Comparison of ENCODE assay signal across 8 cellular contexts in the genomic region with DNA sequence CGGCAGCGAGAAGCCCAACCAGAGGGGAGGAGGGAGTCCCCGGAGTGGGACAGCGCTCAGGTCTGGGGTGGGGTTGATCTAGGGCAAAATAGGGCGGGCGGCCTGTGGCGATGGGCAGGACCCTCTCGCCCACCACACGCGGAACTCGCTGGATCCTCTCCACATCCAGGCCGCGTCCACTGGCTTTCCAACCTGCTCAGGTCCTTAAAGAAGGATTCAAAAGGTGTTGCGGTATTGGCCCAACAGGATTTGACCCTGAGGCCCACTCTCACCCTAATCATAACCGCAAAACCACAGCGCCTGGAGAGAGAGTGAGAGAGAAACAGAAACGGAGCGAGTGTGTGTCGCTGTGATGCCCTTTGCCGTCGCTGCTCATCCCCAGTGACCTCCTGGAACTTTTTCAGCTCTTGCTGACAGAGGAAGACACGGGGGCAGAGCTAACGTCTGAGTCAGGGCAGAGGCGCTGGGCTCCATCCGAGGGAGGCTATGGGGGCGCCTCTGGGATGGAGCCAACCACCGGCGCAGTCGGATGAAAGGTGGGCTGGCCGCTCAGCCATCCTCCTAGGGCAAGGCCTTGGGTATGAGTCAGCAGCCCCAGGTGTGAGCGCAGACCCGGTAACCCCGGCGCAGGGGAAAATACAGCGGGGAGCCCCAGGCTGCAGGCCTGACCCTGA. TPM values are rescaled to one million over a fixed set of nuclear protein-coding genes. Genes with fewer than 3 reads are reported as not detected.
DNase-seq lines count a peak whose midpoint lies in the region; ATAC-seq lines count a peak whose summit lies in the region.

No MANE protein-coding gene starts in this region.

- no peaks in the 10 kb centered on the region for H3K9me3 ChIP-seq in CD4-positive, CD25-positive, alpha-beta regulatory T cell (ENCODE audit: control insufficient read depth in 2 of 2, low read length in 2 of 2)

- DNase-seq in CD4-positive, CD25-positive, alpha-beta regulatory T cell, result peak in 1 of 3 donors; percentile 36
- peak; percentile 70 for DNase-seq in activated T-cell treated with anti-CD3 and anti-CD28 coated beads, Interleukin-2, amount 50 U/mL, for 4 hours
- DNase-seq in kidney glomerular epithelial cell (lab: John Stamatoyannopoulos, UW) (peak; percentile 20), GDM1 (lab: John Stamatoyannopoulos, UW) (no peak), dermis blood vessel endothelial cell (no peak), SHP77 treated with DMSO at 0.1 percent for 48 hours (lab: John Stamatoyannopoulos, UW) (no peak)

- H3K36me3 ChIP-seq in CD4-positive, CD25-positive, alpha-beta regulatory T cell (ENCODE audit: control insufficient read depth, insufficient read depth, low read length), result no peaks in the 10 kb centered on the region

- peak overlapping the region; percentile 32 for H3K4me3 ChIP-seq in CD4-positive, CD25-positive, alpha-beta regulatory T cell (ENCODE audit: low read depth, low read length)

- H3K27me3 Mint-ChIP-seq in CD4-positive, CD25-positive, alpha-beta regulatory T cell, result peaks cover 61% of the 10 kb centered on the region
- H3K27me3 Mint-ChIP-seq in activated T-cell treated with anti-CD3 and anti-CD28 coated beads, Interleukin-2, amount 50 U/mL, for 4 hours (ENCODE audit: low read depth), result peaks cover 39% of the 10 kb centered on the region

- no peak overlapping the region for H3K27ac ChIP-seq in CD4-positive, CD25-positive, alpha-beta regulatory T cell (ENCODE audit: insufficient read depth, low read length, poor library complexity, severe bottlenecking)

- H3K27ac Mint-ChIP-seq in CD4-positive, CD25-positive, alpha-beta regulatory T cell, result peak overlapping the region; percentile 55 to 84 (median 76)

- peaks cover 0 to 4% (median 0%) of the 10 kb centered on the region in 7 donors for H3K9me3 Mint-ChIP-seq in CD4-positive, CD25-positive, alpha-beta regulatory T cell
- H3K9me3 Mint-ChIP-seq in activated T-cell treated with anti-CD3 and anti-CD28 coated beads, Interleukin-2, amount 50 U/mL, for 4 hours, result no peaks in the 10 kb centered on the region

- peak overlapping the region; percentile 39 to 87 (median 78) for H3K4me3 Mint-ChIP-seq in CD4-positive, CD25-positive, alpha-beta regulatory T cell
- peak overlapping the region; percentile 76 for H3K4me3 Mint-ChIP-seq in activated T-cell treated with anti-CD3 and anti-CD28 coated beads, Interleukin-2, amount 50 U/mL, for 4 hours

- no peaks in the 10 kb centered on the region for H3K36me3 Mint-ChIP-seq in CD4-positive, CD25-positive, alpha-beta regulatory T cell
- no peaks in the 10 kb centered on the region for H3K36me3 Mint-ChIP-seq in activated T-cell treated with anti-CD3 and anti-CD28 coated beads, Interleukin-2, amount 50 U/mL, for 4 hours (ENCODE audit: insufficient read depth)

- peak; percentile 69 to 76 for ATAC-seq in CD4-positive, CD25-positive, alpha-beta regulatory T cell (ENCODE audit: low read depth in 2 of 2)
- peak; percentile 45 for ATAC-seq in HG03135 (IDR thresholded peaks at IDR 0.05; ENCODE audit: unreplicated experiment)
- ATAC-seq in activated T-cell treated with anti-CD3 and anti-CD28 coated beads, Interleukin-2, amount 50 U/mL, for 4 hours, result peak; percentile 71 to 74
- ATAC-seq in GM19023 (IDR thresholded peaks at IDR 0.05; ENCODE audit: unreplicated experiment), result no peak

- peaks cover 43% of the 10 kb centered on the region for H3K4me1 ChIP-seq in CD4-positive, CD25-positive, alpha-beta regulatory T cell (ENCODE audit: control insufficient read depth, insufficient read depth, low read length, poor library complexity, severe bottlenecking)

- H3K4me1 Mint-ChIP-seq in CD4-positive, CD25-positive, alpha-beta regulatory T cell, result peaks cover 0 to 45% (median 21%) of the 10 kb centered on the region in 4 donors
- peaks cover 31% of the 10 kb centered on the region for H3K4me1 Mint-ChIP-seq in activated T-cell treated with anti-CD3 and anti-CD28 coated beads, Interleukin-2, amount 50 U/mL, for 4 hours (ENCODE audit: low read depth)

- H3K27me3 ChIP-seq in CD4-positive, CD25-positive, alpha-beta regulatory T cell (ENCODE audit: control insufficient read depth, insufficient read depth, low read length), result peaks cover 22% of the 10 kb centered on the region

RNA-seq across cellular contexts. Expression of gene OR1F1, which starts 16.7 kb away (rescaled TPM):
- total RNA-seq in CD4-positive, CD25-positive, alpha-beta regulatory T cell, result not detected
- polyA plus RNA-seq in CD4-positive, CD25-positive, alpha-beta regulatory T cell, result under 1 TPM in 3 of 4 donors, not detected in 1; 0.20 to 0.70 (median 0.61) TPM
- total RNA-seq in activated T-cell treated with anti-CD3 and anti-CD28 coated beads, Interleukin-2, amount 50 U/mL, for 4 hours, result not detected
- total RNA-seq in dermis blood vessel endothelial cell, result not detected in 2 replicates

RNA-seq across cellular contexts. Expression of gene ZNF213, which starts 36.5 kb away (rescaled TPM):
- total RNA-seq in CD4-positive, CD25-positive, alpha-beta regulatory T cell, result 3.8 TPM
- 1 to 10 TPM; 1.9 to 2.3 (median 2.1) TPM for polyA plus RNA-seq in CD4-positive, CD25-positive, alpha-beta regulatory T cell
- 10 to 100 TPM in 1 of 3 donors, 1 to 10 TPM in 2; 9.8 to 12.0 (median 9.9) TPM for total RNA-seq in activated T-cell treated with anti-CD3 and anti-CD28 coated beads, Interleukin-2, amount 50 U/mL, for 4 hours
- total RNA-seq in dermis blood vessel endothelial cell, result 6.6 and 14.6 TPM in 2 replicates

RNA-seq across cellular contexts. Expression of gene ZNF205, which starts 58.9 kb away (rescaled TPM):
- not detected for total RNA-seq in CD4-positive, CD25-positive, alpha-beta regulatory T cell
- polyA plus RNA-seq in CD4-positive, CD25-positive, alpha-beta regulatory T cell, result not detected
- total RNA-seq in activated T-cell treated with anti-CD3 and anti-CD28 coated beads, Interleukin-2, amount 50 U/mL, for 4 hours, result under 1 TPM in 2 of 3 donors, not detected in 1; 0.18 to 0.57 TPM
- 26.2 and 30.2 TPM in 2 replicates for total RNA-seq in dermis blood vessel endothelial cell

Comparison
In these comparisons a context has a peak if more than half of its experiments do, and no peak if none do; other contexts are left out.
1. DNase-seq: peak in activated T-cell treated with anti-CD3 and anti-CD28 coated beads, Interleukin-2, amount 50 U/mL, for 4 hours (single experiment) and kidney glomerular epithelial cell (single experiment); none in GDM1 (single experiment), dermis blood vessel endothelial cell (single experiment) and SHP77 treated with DMSO at 0.1 percent for 48 hours (single experiment).
2. RNA of gene ZNF205, which starts 58.9 kb away (total RNA-seq): 26.2 to 30.2 TPM in dermis blood vessel endothelial cell; 0.18 to 0.57 TPM in activated T-cell treated with anti-CD3 and anti-CD28 coated beads, Interleukin-2, amount 50 U/mL, for 4 hours and not detected in CD4-positive, CD25-positive, alpha-beta regulatory T cell (single experiment); every median in the first group is over 10 times any median in the second.